In genomic region chr7:150686030-150686626, GRCh38 we compare ENCODE assay signal across 1 cellular context.
TF ChIP-seq lines count a peak whose summit lies in the region.

No MANE protein-coding gene starts in this region.

TF ChIP-seq in GM12878, 131 proteins besides CTCF, POLR2A, EP300 and RAD21:
- 0 out of 2 replicates have a peak, but pooled peaks have one; percentile 14 for TF ChIP-seq SPI1 (IDR thresholded peaks at IDR 0.05; ENCODE audit: borderline replicate concordance, insufficient read depth, low read depth, low read length)
- TF ChIP-seq KAT2A (conservative IDR thresholded peaks at IDR 0.05; ENCODE audit: control insufficient read depth, low read depth, low read length): no peak
- no peak for TF ChIP-seq TARDBP (IDR thresholded peaks at IDR 0.05; ENCODE audit: borderline replicate concordance)
- no peak for TF ChIP-seq PAX8 (IDR thresholded peaks at IDR 0.05)
- no peak for TF ChIP-seq NR2F1 (conservative IDR thresholded peaks at IDR 0.05)
- no peak for TF ChIP-seq DPF2 (IDR thresholded peaks at IDR 0.05)
- no peak for TF ChIP-seq NR2C2 (IDR thresholded peaks at IDR 0.05; ENCODE audit: borderline replicate concordance, control insufficient read depth, insufficient read length, low read depth)
- no peak for TF ChIP-seq NFIC (IDR thresholded peaks at IDR 0.05; ENCODE audit: low read depth, low read length)
- TF ChIP-seq TCF7 (IDR thresholded peaks at IDR 0.05; ENCODE audit: borderline replicate concordance): no peak
- no peak for TF ChIP-seq SREBF1 (IDR thresholded peaks at IDR 0.05; ENCODE audit: low read length)
- no peak for TF ChIP-seq FOS (IDR thresholded peaks at IDR 0.05; ENCODE audit: borderline replicate concordance, extremely low read depth, insufficient read length)
- no peak for TF ChIP-seq ZBTB4 (CRISPR knock-in tag; IDR thresholded peaks at IDR 0.05)
- TF ChIP-seq ZBED1 (IDR thresholded peaks at IDR 0.05; ENCODE audit: borderline replicate concordance): no peak
- no peak for TF ChIP-seq BCL11A (IDR thresholded peaks at IDR 0.05; ENCODE audit: low read depth, low read length)
- TF ChIP-seq ZNF24 (IDR thresholded peaks at IDR 0.05): no peak
- TF ChIP-seq ZNF622 (IDR thresholded peaks at IDR 0.05): no peak
- TF ChIP-seq RFX5 (IDR thresholded peaks at IDR 0.05; ENCODE audit: low read depth, low read length): no peak
- no peak for TF ChIP-seq FOXK2 (IDR thresholded peaks at IDR 0.05)
- TF ChIP-seq E2F8 (IDR thresholded peaks at IDR 0.05; ENCODE audit: low read depth, partially characterized antibody): no peak
- 0 out of 4 replicates have a peak, but pooled peaks of 1 of the 2 experiments have one; percentile 10 for TF ChIP-seq IKZF2 (IDR thresholded peaks at IDR 0.05)
- peak; percentile 88 for TF ChIP-seq HDGF (IDR thresholded peaks at IDR 0.05)
- TF ChIP-seq BRCA1 (IDR thresholded peaks at IDR 0.05; ENCODE audit: low read depth, low read length): no peak
- no peak for TF ChIP-seq JUNB (IDR thresholded peaks at IDR 0.05)
- TF ChIP-seq MTA3 (IDR thresholded peaks at IDR 0.05; ENCODE audit: borderline replicate concordance, low read length): no peak
- TF ChIP-seq TAF1 (IDR thresholded peaks at IDR 0.05; ENCODE audit: borderline replicate concordance, low read depth, low read length): peak; percentile 43; the same call in 1 of the 2 replicates
- no peak for TF ChIP-seq ATF3 (IDR thresholded peaks at IDR 0.05; ENCODE audit: borderline replicate concordance, extremely low read depth, low read depth, low read length)
- no peak for TF ChIP-seq IRF3 (IDR thresholded peaks at IDR 0.05)
- no peak for TF ChIP-seq SUZ12 (IDR thresholded peaks at IDR 0.05; ENCODE audit: unreplicated experiment)
- no peak for TF ChIP-seq ZZZ3 (IDR thresholded peaks at IDR 0.05; ENCODE audit: control insufficient read depth, insufficient read length, low read depth)
- TF ChIP-seq SKIL (IDR thresholded peaks at IDR 0.05; ENCODE audit: low read depth, poor library complexity, severe bottlenecking): no peak
- no peak for TF ChIP-seq USF1 (IDR thresholded peaks at IDR 0.05; ENCODE audit: borderline replicate concordance, extremely low read length, insufficient read depth, low read depth, low read length)
- peak; percentile 71 for TF ChIP-seq MLLT1 (IDR thresholded peaks at IDR 0.05)
- TF ChIP-seq CHD2 (IDR thresholded peaks at IDR 0.05; ENCODE audit: borderline replicate concordance, low read depth, low read length): no peak
- TF ChIP-seq CBFB (IDR thresholded peaks at IDR 0.05; ENCODE audit: low read depth): no peak
- no peak for TF ChIP-seq RUNX3 (IDR thresholded peaks at IDR 0.05; ENCODE audit: low read length)
- TF ChIP-seq PRDM15 (CRISPR knock-in tag; IDR thresholded peaks at IDR 0.05): no peak
- TF ChIP-seq CEBPB (IDR thresholded peaks at IDR 0.05; ENCODE audit: borderline replicate concordance in 1 of 2, low read depth in 2 of 2, low read length in 2 of 2): no peak
